Comparison of ENCODE assay signal across 22 cellular contexts in genomic region chr10:10727812-10728211, GRCh38.
"Had no signal": no experiment of that assay in that cellular context is flagged by ENCODE, and none has a peak within 500 bp of the region (broad histone marks: within the 10 kb centered on the region; RNA-seq: fewer than 3 reads in every experiment).

No MANE protein-coding gene starts in this region.

- H3K36me3 ChIP-seq: esophagus muscularis mucosa, heart right ventricle, lower lobe of right lung, neutrophil, right lobe of liver, stomach, thyroid gland, vagina had no signal

- H3K9me3 Mint-ChIP-seq: memory B cell; naive B cell; natural killer cell treated with Interleukin-12 subunit alpha and Interleukin-12 subunit beta and Interleukin-15 and Interleukin-18, amount 100 ng/mL, for 72 hours had no signal

- H2AFZ ChIP-seq: parathyroid adenoma had no signal

- H3K4me3 ChIP-seq: dorsolateral prefrontal cortex, esophagus muscularis mucosa, heart right ventricle, lower lobe of right lung, right lobe of liver, stomach, thyroid gland, vagina had no signal

- H3K36me3 Mint-ChIP-seq: immature natural killer cell; memory B cell; naive B cell; natural killer cell treated with Interleukin-12 subunit alpha and Interleukin-12 subunit beta and Interleukin-15 and Interleukin-18, amount 100 ng/mL, for 72 hours had no signal

- H3K9me3 ChIP-seq: esophagus muscularis mucosa, heart right ventricle, lower lobe of right lung, neutrophil, right lobe of liver, stomach, thyroid gland, vagina had no signal

- H3K9ac ChIP-seq: parathyroid adenoma had no signal

- H3K27me3 ChIP-seq: dorsolateral prefrontal cortex, esophagus muscularis mucosa, heart right ventricle, neutrophil, right lobe of liver, stomach, thyroid gland, vagina had no signal

- H3K79me2 ChIP-seq: parathyroid adenoma had no signal

- H3K4me1 Mint-ChIP-seq: immature natural killer cell, memory B cell, naive B cell, neural crest cell had no signal

- H3K27ac Mint-ChIP-seq: immature natural killer cell; memory B cell; naive B cell; natural killer cell treated with Interleukin-12 subunit alpha and Interleukin-12 subunit beta and Interleukin-15 and Interleukin-18, amount 100 ng/mL, for 72 hours; progenitor cell of endocrine pancreas had no signal

- H3K4me3 Mint-ChIP-seq: immature natural killer cell; memory B cell; naive B cell; natural killer cell treated with Interleukin-12 subunit alpha and Interleukin-12 subunit beta and Interleukin-15 and Interleukin-18, amount 100 ng/mL, for 72 hours; neural crest cell had no signal

- ATAC-seq: lower lobe of right lung, right lobe of liver had no signal

- H3K27ac ChIP-seq: esophagus muscularis mucosa, lower lobe of right lung, neutrophil, parathyroid adenoma, right lobe of liver, stomach, thyroid gland, vagina had no signal

- DNase-seq: foreskin melanocyte; glutamatergic neuron; immature natural killer cell; islet precursor cell; lower lobe of right lung; naive B cell; right lobe of liver; stimulated activated CD4-positive, alpha-beta T cell treated with anti-CD3 and anti-CD28 coated beads, Interleukin-2, amount 100 ng/mL, for 48 hours; stimulated activated CD8-positive, alpha-beta memory T cell treated with anti-CD3 and anti-CD28 coated beads, Interleukin-4, amount 100 ng/mL, for 48 hours; stomach; trophoblast cell had no signal

- H3K4me1 ChIP-seq: esophagus muscularis mucosa, lower lobe of right lung, parathyroid adenoma, right lobe of liver, stomach, thyroid gland, vagina had no signal
